1 cellular context compared by ENCODE assay signal in the genomic region with DNA sequence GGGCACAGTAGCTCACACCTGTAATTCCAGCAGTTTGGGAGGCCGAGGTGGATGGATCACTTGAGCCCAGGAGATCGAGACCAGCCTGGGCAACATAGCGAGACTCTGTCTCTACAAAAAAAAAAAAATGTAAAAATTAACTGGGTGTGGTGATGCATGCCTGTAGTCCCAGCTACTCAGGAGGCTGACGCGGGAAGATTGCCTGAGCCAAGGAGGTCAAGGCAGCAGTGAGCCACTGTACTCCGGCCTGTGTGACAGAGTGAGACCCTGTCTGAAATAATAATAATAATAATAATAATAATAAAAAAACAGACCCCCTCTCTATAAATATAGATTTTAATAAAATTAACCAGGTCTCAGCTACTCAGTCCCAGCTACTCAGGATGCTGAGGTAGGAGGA.
TF ChIP-seq lines count a peak whose summit lies in the region.

No MANE protein-coding gene starts in this region.

TF ChIP-seq in IMR-90, 13 proteins besides CTCF, POLR2A, EP300 and RAD21 (continued from another document):
- TF ChIP-seq RCOR1 (IDR thresholded peaks at IDR 0.05; ENCODE audit: insufficient replicate concordance, low read length) (no peak), SMC3 (IDR thresholded peaks at IDR 0.05; ENCODE audit: low read depth, low read length) (no peak), MAZ (IDR thresholded peaks at IDR 0.05; ENCODE audit: borderline replicate concordance, low read depth, low read length) (no peak), BHLHE40 (IDR thresholded peaks at IDR 0.05; ENCODE audit: low read depth, low read length) (no peak)
- TF ChIP-seq, protein P1, sequence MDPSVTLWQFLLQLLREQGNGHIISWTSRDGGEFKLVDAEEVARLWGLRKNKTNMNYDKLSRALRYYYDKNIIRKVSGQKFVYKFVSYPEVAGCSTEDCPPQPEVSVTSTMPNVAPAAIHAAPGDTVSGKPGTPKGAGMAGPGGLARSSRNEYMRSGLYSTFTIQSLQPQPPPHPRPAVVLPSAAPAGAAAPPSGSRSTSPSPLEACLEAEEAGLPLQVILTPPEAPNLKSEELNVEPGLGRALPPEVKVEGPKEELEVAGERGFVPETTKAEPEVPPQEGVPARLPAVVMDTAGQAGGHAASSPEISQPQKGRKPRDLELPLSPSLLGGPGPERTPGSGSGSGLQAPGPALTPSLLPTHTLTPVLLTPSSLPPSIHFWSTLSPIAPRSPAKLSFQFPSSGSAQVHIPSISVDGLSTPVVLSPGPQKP (IDR thresholded peaks at IDR 0.05; ENCODE audit: borderline replicate concordance, low read depth, low read length), result no peak
